Comparison of ENCODE assay signal across 9 cellular contexts in genomic region chr15:95446854-95447253, GRCh38.
DNase-seq lines count a peak whose midpoint lies in the region; ATAC-seq and TF ChIP-seq lines count a peak whose summit lies in the region.
"Had no signal": no experiment of that assay in that cellular context is flagged by ENCODE, and none has a peak within 500 bp of the region (broad histone marks: within the 10 kb centered on the region; RNA-seq: fewer than 3 reads in every experiment).

No MANE protein-coding gene starts in this region.

- H3K27ac ChIP-seq in left ventricle myocardium inferior (replicated peaks), result no peak overlapping the region

- peaks cover 4% of the 10 kb centered on the region for H3K4me1 ChIP-seq in left ventricle myocardium inferior

- no peaks in the 10 kb centered on the region for H3K27me3 ChIP-seq in left ventricle myocardium inferior (ENCODE audit: low read depth)

- intact Hi-C loops in activated CD4-positive, alpha-beta memory T cell treated with anti-CD3 and anti-CD28 coated beads for 36 hours (cut with micrococcal nuclease), result no loop called here
- intact Hi-C loops in left ventricle myocardium inferior (cut with micrococcal nuclease), result no loop called here

- DNase-seq in activated CD4-positive, alpha-beta memory T cell treated with anti-CD3 and anti-CD28 coated beads, Interleukin-2, amount 10 ng/mL, durations not matched to agents 7 days and 5 days, result peak; percentile 33
- DNase-seq in activated CD4-positive, alpha-beta memory T cell treated with anti-CD3 and anti-CD28 coated beads for 36 hours, result no peak
- DNase-seq in Kasumi-1 (lab: John Stamatoyannopoulos, UW) (peak; percentile 96 to 99), left ventricle myocardium inferior (no peak)
- DNase-seq in activated CD8-positive, alpha-beta T cell treated with anti-CD3 and anti-CD28 coated beads, Interleukin-2, amount 10 ng/mL, durations not matched to agents 7 days and 5 days, result peak; percentile 79
- peak; percentile 2 to 53 for DNase-seq in stimulated activated effector memory CD8-positive, alpha-beta T cell treated with anti-CD3 and anti-CD28 coated beads, Interleukin-12 subunit alpha, Interleukin-12 subunit beta, amount 100 ng/mL, for 72 hours (ENCODE audit: low spot score in 2 of 2)

- H3K4me3 Mint-ChIP-seq in activated CD4-positive, alpha-beta memory T cell treated with anti-CD3 and anti-CD28 coated beads, Interleukin-2, amount 10 ng/mL, durations not matched to agents 7 days and 5 days, result no peak overlapping the region
- H3K4me3 Mint-ChIP-seq in activated CD4-positive, alpha-beta memory T cell treated with anti-CD3 and anti-CD28 coated beads for 36 hours, result no peak overlapping the region
- H3K4me3 Mint-ChIP-seq in activated CD8-positive, alpha-beta T cell treated with anti-CD3 and anti-CD28 coated beads, Interleukin-2, amount 10 ng/mL, durations not matched to agents 7 days and 5 days, result peak overlapping the region; percentile 41
- no peak overlapping the region for H3K4me3 Mint-ChIP-seq in stimulated activated effector memory CD8-positive, alpha-beta T cell treated with anti-CD3 and anti-CD28 coated beads, Interleukin-12 subunit alpha, Interleukin-12 subunit beta, amount 100 ng/mL, for 72 hours

- H3K4me3 ChIP-seq in left ventricle myocardium inferior, result no peak overlapping the region
- H3K4me3 ChIP-seq: K562 had no signal

- peaks cover 17% of the 10 kb centered on the region for H3K4me1 Mint-ChIP-seq in activated CD4-positive, alpha-beta memory T cell treated with anti-CD3 and anti-CD28 coated beads, Interleukin-2, amount 10 ng/mL, durations not matched to agents 7 days and 5 days
- H3K4me1 Mint-ChIP-seq in activated CD4-positive, alpha-beta memory T cell treated with anti-CD3 and anti-CD28 coated beads for 36 hours (ENCODE audit: low read depth), result peaks cover 14% of the 10 kb centered on the region
- peaks cover 48% of the 10 kb centered on the region for H3K4me1 Mint-ChIP-seq in activated CD8-positive, alpha-beta T cell treated with anti-CD3 and anti-CD28 coated beads, Interleukin-2, amount 10 ng/mL, durations not matched to agents 7 days and 5 days (ENCODE audit: low read depth)
- peaks cover 17% of the 10 kb centered on the region for H3K4me1 Mint-ChIP-seq in stimulated activated effector memory CD8-positive, alpha-beta T cell treated with anti-CD3 and anti-CD28 coated beads, Interleukin-12 subunit alpha, Interleukin-12 subunit beta, amount 100 ng/mL, for 72 hours

- POLR2A ChIA-PET in activated CD4-positive, alpha-beta memory T cell treated with anti-CD3 and anti-CD28 coated beads, Interleukin-2, amount 10 ng/mL, durations not matched to agents 7 days and 5 days (lab: Charles Lee), result no interaction called here
- POLR2A ChIA-PET in activated CD4-positive, alpha-beta memory T cell treated with anti-CD3 and anti-CD28 coated beads for 36 hours (lab: Charles Lee), result no interaction called here
- POLR2A ChIA-PET in activated CD8-positive, alpha-beta T cell treated with anti-CD3 and anti-CD28 coated beads, Interleukin-2, amount 10 ng/mL, durations not matched to agents 7 days and 5 days (lab: Charles Lee), result no interaction called here

- CTCF ChIA-PET in activated CD4-positive, alpha-beta memory T cell treated with anti-CD3 and anti-CD28 coated beads, Interleukin-2, amount 10 ng/mL, durations not matched to agents 7 days and 5 days (lab: Charles Lee), result no interaction called here
- CTCF ChIA-PET in activated CD4-positive, alpha-beta memory T cell treated with anti-CD3 and anti-CD28 coated beads for 36 hours (lab: Charles Lee), result no interaction called here
- CTCF ChIA-PET in activated CD8-positive, alpha-beta T cell treated with anti-CD3 and anti-CD28 coated beads, Interleukin-2, amount 10 ng/mL, durations not matched to agents 7 days and 5 days (lab: Charles Lee), result no interaction called here

- no peaks in the 10 kb centered on the region for H3K27me3 Mint-ChIP-seq in activated CD4-positive, alpha-beta memory T cell treated with anti-CD3 and anti-CD28 coated beads, Interleukin-2, amount 10 ng/mL, durations not matched to agents 7 days and 5 days
- no peaks in the 10 kb centered on the region for H3K27me3 Mint-ChIP-seq in activated CD4-positive, alpha-beta memory T cell treated with anti-CD3 and anti-CD28 coated beads for 36 hours
- H3K27me3 Mint-ChIP-seq in activated CD8-positive, alpha-beta T cell treated with anti-CD3 and anti-CD28 coated beads, Interleukin-2, amount 10 ng/mL, durations not matched to agents 7 days and 5 days (ENCODE audit: low read depth), result peaks cover 7% of the 10 kb centered on the region

- H3K36me3 ChIP-seq in left ventricle myocardium inferior, result no peaks in the 10 kb centered on the region

- H3K9me3 ChIP-seq in left ventricle myocardium inferior (replicated peaks), result no peaks in the 10 kb centered on the region

- no peaks in the 10 kb centered on the region for H3K36me3 Mint-ChIP-seq in activated CD4-positive, alpha-beta memory T cell treated with anti-CD3 and anti-CD28 coated beads, Interleukin-2, amount 10 ng/mL, durations not matched to agents 7 days and 5 days (ENCODE audit: low read depth)
- H3K36me3 Mint-ChIP-seq in activated CD4-positive, alpha-beta memory T cell treated with anti-CD3 and anti-CD28 coated beads for 36 hours, result peaks cover 2% of the 10 kb centered on the region
- peaks cover 43% of the 10 kb centered on the region for H3K36me3 Mint-ChIP-seq in activated CD8-positive, alpha-beta T cell treated with anti-CD3 and anti-CD28 coated beads, Interleukin-2, amount 10 ng/mL, durations not matched to agents 7 days and 5 days (ENCODE audit: low read depth)
- H3K36me3 Mint-ChIP-seq in stimulated activated effector memory CD8-positive, alpha-beta T cell treated with anti-CD3 and anti-CD28 coated beads, Interleukin-12 subunit alpha, Interleukin-12 subunit beta, amount 100 ng/mL, for 72 hours, result no peaks in the 10 kb centered on the region

- ATAC-seq in activated CD8-positive, alpha-beta T cell treated with anti-CD3 and anti-CD28 coated beads, Interleukin-2, amount 10 ng/mL, durations not matched to agents 7 days and 5 days, result peak; percentile 99
- peak; percentile 89 for ATAC-seq in stimulated activated effector memory CD8-positive, alpha-beta T cell treated with anti-CD3 and anti-CD28 coated beads, Interleukin-12 subunit alpha, Interleukin-12 subunit beta, amount 100 ng/mL, for 72 hours
- ATAC-seq in HG02970 (IDR thresholded peaks at IDR 0.05; ENCODE audit: low FRiP score, unreplicated experiment) (no peak), GM18511 (IDR thresholded peaks at IDR 0.05; ENCODE audit: unreplicated experiment) (no peak)
- ATAC-seq: K562 had no signal

- H3K27ac Mint-ChIP-seq in activated CD4-positive, alpha-beta memory T cell treated with anti-CD3 and anti-CD28 coated beads, Interleukin-2, amount 10 ng/mL, durations not matched to agents 7 days and 5 days, result no peak overlapping the region
- H3K27ac Mint-ChIP-seq in activated CD4-positive, alpha-beta memory T cell treated with anti-CD3 and anti-CD28 coated beads for 36 hours, result no peak overlapping the region
- peak overlapping the region; percentile 74 for H3K27ac Mint-ChIP-seq in activated CD8-positive, alpha-beta T cell treated with anti-CD3 and anti-CD28 coated beads, Interleukin-2, amount 10 ng/mL, durations not matched to agents 7 days and 5 days
- no peak overlapping the region for H3K27ac Mint-ChIP-seq in stimulated activated effector memory CD8-positive, alpha-beta T cell treated with anti-CD3 and anti-CD28 coated beads, Interleukin-12 subunit alpha, Interleukin-12 subunit beta, amount 100 ng/mL, for 72 hours

- TF ChIP-seq CTCF in left ventricle myocardium inferior (IDR thresholded peaks at IDR 0.05; ENCODE audit: borderline replicate concordance), result no peak

- H3K9me3 Mint-ChIP-seq in activated CD4-positive, alpha-beta memory T cell treated with anti-CD3 and anti-CD28 coated beads, Interleukin-2, amount 10 ng/mL, durations not matched to agents 7 days and 5 days, result peaks cover 3% of the 10 kb centered on the region
- peaks cover 3% of the 10 kb centered on the region for H3K9me3 Mint-ChIP-seq in activated CD4-positive, alpha-beta memory T cell treated with anti-CD3 and anti-CD28 coated beads for 36 hours
- H3K9me3 Mint-ChIP-seq in activated CD8-positive, alpha-beta T cell treated with anti-CD3 and anti-CD28 coated beads, Interleukin-2, amount 10 ng/mL, durations not matched to agents 7 days and 5 days (ENCODE audit: insufficient read depth), result peaks cover 22% of the 10 kb centered on the region
- H3K9me3 Mint-ChIP-seq in stimulated activated effector memory CD8-positive, alpha-beta T cell treated with anti-CD3 and anti-CD28 coated beads, Interleukin-12 subunit alpha, Interleukin-12 subunit beta, amount 100 ng/mL, for 72 hours, result peaks cover 4% of the 10 kb centered on the region

Comparison
In these comparisons a context has a peak if more than half of its experiments do, and no peak if none do; other contexts are left out.
1. DNase-seq: peak in activated CD4-positive, alpha-beta memory T cell treated with anti-CD3 and anti-CD28 coated beads, Interleukin-2, amount 10 ng/mL, durations not matched to agents 7 days and 5 days (single experiment), Kasumi-1 (2 of 2), activated CD8-positive, alpha-beta T cell treated with anti-CD3 and anti-CD28 coated beads, Interleukin-2, amount 10 ng/mL, durations not matched to agents 7 days and 5 days (single experiment) and stimulated activated effector memory CD8-positive, alpha-beta T cell treated with anti-CD3 and anti-CD28 coated beads, Interleukin-12 subunit alpha, Interleukin-12 subunit beta, amount 100 ng/mL, for 72 hours (2 of 2); none in activated CD4-positive, alpha-beta memory T cell treated with anti-CD3 and anti-CD28 coated beads for 36 hours (single experiment) and left ventricle myocardium inferior (single experiment).
2. ATAC-seq: peak in activated CD8-positive, alpha-beta T cell treated with anti-CD3 and anti-CD28 coated beads, Interleukin-2, amount 10 ng/mL, durations not matched to agents 7 days and 5 days (single experiment) and stimulated activated effector memory CD8-positive, alpha-beta T cell treated with anti-CD3 and anti-CD28 coated beads, Interleukin-12 subunit alpha, Interleukin-12 subunit beta, amount 100 ng/mL, for 72 hours (single experiment); none in HG02970 (single experiment) and GM18511 (single experiment).